ENCODE assay signal across 26 cellular contexts in genomic region chr5:89871906-89872305, GRCh38.
A peak's percentile ranks its signal among the peaks of the same experiment; 100 is the strongest.
DNase-seq lines count a peak whose midpoint lies in the region; ATAC-seq, FAIRE-seq and TF ChIP-seq lines count a peak whose summit lies in the region.
"Had no signal": no experiment of that assay in that cellular context is flagged by ENCODE, and none has a peak within 500 bp of the region (broad histone marks: within the 10 kb centered on the region; RNA-seq: fewer than 3 reads in every experiment).

No MANE protein-coding gene starts in this region.

- POLR2A ChIA-PET in PC-9 (lab: Charles Lee; ENCODE audit: unreplicated experiment), result no interaction called here

- BruUV-seq in PC-9 (replicated peaks; lab: Mats Ljungman, UMichigan), result no TSS peak

- no peaks in the 10 kb centered on the region for H4K20me1 ChIP-seq in PC-9 (ENCODE audit: insufficient read depth)
- H4K20me1 ChIP-seq: BLaER1 had no signal

- H3K36me3 ChIP-seq in ACC112 (ENCODE audit: insufficient read depth, low read length), result no peaks in the 10 kb centered on the region
- H3K36me3 ChIP-seq in PC-9 (ENCODE audit: low read depth), result no peaks in the 10 kb centered on the region
- H3K36me3 ChIP-seq: BLaER1 had no signal

- peak; percentile 41 for FAIRE-seq in GM18507 (lab: Jason Lieb, UNC)
- FAIRE-seq: GM12891 had no signal

- no peak for ATAC-seq in HG03442 (IDR thresholded peaks at IDR 0.05; ENCODE audit: unreplicated experiment)

- H3K4me2 ChIP-seq in PC-9, result peak overlapping the region; percentile 56
- H3K4me2 ChIP-seq: BLaER1, KMS-11 had no signal

- intact Hi-C loops in PC-9 (cut with micrococcal nuclease; ENCODE audit: unreplicated experiment), result no loop called here

- H3K79me2 ChIP-seq in ACC112 (ENCODE audit: control insufficient read depth, insufficient read depth, low read length, unreplicated experiment), result no peaks in the 10 kb centered on the region
- no peaks in the 10 kb centered on the region for H3K79me2 ChIP-seq in PC-9 (ENCODE audit: low read depth)

- H3K9me2 ChIP-seq in PC-9 (ENCODE audit: insufficient read depth), result no peaks in the 10 kb centered on the region; the same call in 1 of the 2 replicates

- H3K9me3 ChIP-seq in PC-9 (ENCODE audit: insufficient read depth, low read depth), result no peaks in the 10 kb centered on the region
- H3K9me3 ChIP-seq: BLaER1, Caco-2 had no signal

- CTCF ChIA-PET in PC-9 (lab: Charles Lee), result no interaction called here

- H3K4me1 ChIP-seq in ACC112 (ENCODE audit: control insufficient read depth, insufficient read depth, low read length, unreplicated experiment) (peaks cover 3% of the 10 kb centered on the region), PC-9 (replicated peaks; ENCODE audit: insufficient read depth) (peaks cover 11% of the 10 kb centered on the region; the same call in 1 of the 2 replicates)
- H3K4me1 ChIP-seq: BLaER1, Caco-2 had no signal

- DNase-seq in GM18507 (ENCODE audit: extremely low spot score, insufficient read length, low read depth), result no peak
- DNase-seq in PC-9, result peak in 1 of 2 experiments; percentile 61
- DNase-seq in kidney tubule cell (ENCODE audit: low spot score), result peak; percentile 1
- DNase-seq in NCI-H146 (lab: John Stamatoyannopoulos, UW), result no peak
- DNase-seq in effector CD8-positive, alpha-beta T cell (lab: John Stamatoyannopoulos, UW), result no peak
- DNase-seq in NCI-H510A (lab: John Stamatoyannopoulos, UW), result no peak
- DNase-seq: Caco-2; CD4-positive, alpha-beta memory T cell; DMS153; GM23248; H9; HFFc6; IMR-90; NCI-H1417 treated with DMSO at 0.1 percent for 48 hours; NCI-H2029; NCI-H2227 treated with DMSO at 0.1 percent for 48 hours; NCI-H510A treated with DMSO at 0.1 percent for 48 hours; NCI-H748 treated with DMSO at 0.1 percent for 48 hours; NK-92 treated with Interleukin-12 subunit alpha and Interleukin-12 subunit beta, amount 100 ng/mL, for 24 hours; RPMI8226; SHP77 had no signal

- H3K27ac ChIP-seq in ACC112 (ENCODE audit: low read depth, low read length) (no peak overlapping the region), PC-9 (no peak overlapping the region)
- H3K27ac ChIP-seq: BLaER1, GM23248, KMS-11 had no signal

- peak overlapping the region; percentile 66 for H3K4me3 ChIP-seq in ACC112 (ENCODE audit: low read depth, low read length)
- H3K4me3 ChIP-seq in PC-9, result peak overlapping the region; percentile 8; the same call in 1 of the 2 replicates
- H3K4me3 ChIP-seq: BLaER1, GM23248 had no signal

- TF ChIP-seq CTCF in PC-9 (conservative IDR thresholded peaks at IDR 0.05), result no peak

- no peaks in the 10 kb centered on the region for H3F3A ChIP-seq in PC-9 (ENCODE audit: insufficient read depth, low read depth)

- H2AFZ ChIP-seq in ACC112 (ENCODE audit: low read length, unreplicated experiment) (peak overlapping the region; percentile 86), PC-9 (no peak overlapping the region)
- H2AFZ ChIP-seq: GM23248 had no signal

- no peaks in the 10 kb centered on the region for H3K27me3 ChIP-seq in ACC112 (ENCODE audit: insufficient read depth, low read length)
- H3K27me3 ChIP-seq in PC-9 (ENCODE audit: insufficient read depth, low read depth), result no peaks in the 10 kb centered on the region
- H3K27me3 ChIP-seq: BLaER1 had no signal
